ENCODE assay signal across 11 cellular contexts in the genomic region with DNA sequence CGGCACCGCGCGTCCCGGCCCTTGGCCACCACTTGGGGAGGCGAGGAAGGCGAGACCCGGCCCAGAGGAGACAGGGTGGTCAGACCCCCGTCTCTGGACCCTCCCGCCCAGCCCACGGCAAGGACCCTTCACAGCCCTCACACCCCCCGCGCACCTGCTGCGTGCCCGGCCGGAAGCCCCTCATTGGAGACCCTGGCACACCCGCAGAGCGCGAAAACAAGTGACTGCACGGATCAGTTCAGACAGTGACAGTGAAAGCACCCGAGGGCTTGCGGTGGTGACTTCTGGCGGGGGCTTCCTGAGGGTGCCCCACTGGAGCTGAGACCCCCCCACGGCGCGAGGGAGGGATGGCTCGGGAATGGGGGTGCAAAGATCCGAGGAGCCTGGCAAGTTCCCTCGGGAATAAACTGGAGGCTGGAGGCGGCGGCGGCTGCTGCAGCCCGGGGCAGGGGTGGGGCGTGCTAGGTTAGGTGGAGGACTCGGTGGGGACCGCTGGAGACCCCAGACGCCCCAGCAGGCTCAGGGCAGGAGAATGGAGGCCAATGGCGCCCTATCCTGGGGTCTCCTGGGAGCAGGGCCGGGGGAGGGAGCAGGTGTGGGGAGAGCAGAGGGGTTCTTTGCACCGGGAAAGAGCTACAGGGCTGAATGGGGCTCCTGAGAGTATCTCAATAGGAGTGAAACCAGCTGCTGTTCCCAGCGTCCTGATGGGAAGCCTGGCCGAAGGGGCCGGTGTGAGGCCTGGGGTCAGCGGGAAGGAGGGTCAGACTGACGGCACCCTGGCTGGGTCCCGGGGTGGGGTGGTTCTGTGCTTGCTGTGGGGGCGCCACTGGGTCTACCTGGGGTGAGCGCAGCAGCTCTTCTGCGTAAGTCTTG. TPM values are rescaled to one million over a fixed set of nuclear protein-coding genes. Genes with fewer than 3 reads are reported as not detected.
DNase-seq lines count a peak whose midpoint lies in the region; ATAC-seq and TF ChIP-seq lines count a peak whose summit lies in the region.
"Had no signal": no experiment of that assay in that cellular context is flagged by ENCODE, and none has a peak within 500 bp of the region (broad histone marks: within the 10 kb centered on the region; RNA-seq: fewer than 3 reads in every experiment).

No MANE protein-coding gene starts in this region.

- in situ Hi-C loops in Panc1 (cut with HindIII; ENCODE audit: low pct_unique_long_range_greater_than_20kb, low sequenced_read_pairs): no loop called here

- TF ChIP-seq CTCF in BJ (IDR thresholded peaks at IDR 0.05; ENCODE audit: insufficient read depth, low read depth, low read length) (no peak), Panc1 (IDR thresholded peaks at IDR 0.05) (no peak)

- no peaks in the 10 kb centered on the region for H3K36me3 ChIP-seq in BJ (ENCODE audit: control insufficient read depth, insufficient read depth, low read length)
- H3K36me3 ChIP-seq in Panc1 (ENCODE audit: control insufficient read depth, insufficient read depth, low read length): peaks cover 5% of the 10 kb centered on the region; the same call in 1 of the 2 replicates
- H3K36me3 ChIP-seq: right atrium auricular region, transverse colon had no signal

- no peaks in the 10 kb centered on the region for H3K9me3 ChIP-seq in Panc1 (ENCODE audit: control insufficient read depth, insufficient read depth, low read depth, low read length)
- H3K9me3 ChIP-seq in iPS-18c (ENCODE audit: control insufficient read depth, insufficient read depth, low read length): no peaks in the 10 kb centered on the region
- H3K9me3 ChIP-seq: right atrium auricular region, transverse colon had no signal

- BruUV-seq in Panc1 (replicated peaks; lab: Mats Ljungman, UMichigan): no TSS peak

- H3K4me3 ChIP-seq in BJ (ENCODE audit: low read depth, low read length) (peak overlapping the region; percentile 5; the same call in 1 of the 2 replicates), Panc1 (ENCODE audit: low read depth in 2 of 2, low read length in 2 of 2) (peak overlapping the region; percentile 33 to 56), iPS-18c (ENCODE audit: insufficient read depth, low read depth, low read length) (peak overlapping the region; percentile 50)
- H3K4me3 ChIP-seq: SK-N-MC, transverse colon had no signal

- DNase-seq in BJ (ENCODE audit: low read depth) (no peak), DMS53 treated with DMSO at 0.1 percent for 48 hours (lab: John Stamatoyannopoulos, UW; ENCODE audit: unreplicated experiment) (peak; percentile 18), Panc1 (ENCODE audit: low read depth, low spot score) (no peak), hepatic stellate cell (ENCODE audit: low spot score) (no peak), NCI-H524 treated with DMSO at 0.1 percent for 48 hours (lab: John Stamatoyannopoulos, UW) (no peak), HUDEP-2 (lab: John Stamatoyannopoulos, UW; ENCODE audit: unreplicated experiment in 76 of 76) (no peak)
- DNase-seq: activated naive CD4-positive, alpha-beta T cell treated with anti-CD3 and anti-CD28 coated beads, Interleukin-2, amount 50 U/mL, for 16 hours; transverse colon had no signal

- peak; percentile 32 for ATAC-seq in Panc1

- H3K27me3 ChIP-seq in BJ (ENCODE audit: control insufficient read depth, insufficient read depth, low read length) (peaks cover 37% of the 10 kb centered on the region), Panc1 (ENCODE audit: control insufficient read depth, insufficient read depth, low read length) (no peaks in the 10 kb centered on the region)

- CTCF ChIA-PET in BJ (lab: Yijun Ruan, JAX): interaction anchor here (0.8 to 5.2 kb wide), 3 partner anchors 9 to 349 kb away, joined by 4 to 47 read pairs (median 8); no protein-coding TSS in a partner anchor
- CTCF ChIA-PET in Panc1 (lab: Charles Lee): no interaction called here

- no peak overlapping the region for H3K27ac ChIP-seq in Panc1 (ENCODE audit: low read length)
- H3K27ac ChIP-seq: right atrium auricular region, SK-N-MC, transverse colon had no signal

- intact Hi-C loops in Panc1 (cut with micrococcal nuclease; ENCODE audit: unreplicated experiment): no loop called here

- POLR2A ChIA-PET in BJ (lab: Charles Lee): no interaction called here
- POLR2A ChIA-PET in Panc1 (lab: Charles Lee): no interaction called here

- peaks cover 23% of the 10 kb centered on the region for H3K4me1 ChIP-seq in Panc1 (ENCODE audit: control insufficient read depth, insufficient read depth, low read length)

RNA-seq across cellular contexts. Expression of a gene that starts 0.8 kb away (rescaled TPM):
- polyA plus RNA-seq in BJ (2011; rRNA removed): 0.32 and 0.67 TPM in 2 replicates
- 0.05 and 0.31 TPM in 2 replicates for polyA minus RNA-seq in BJ (2011; rRNA and poly(A)+ RNA removed)
- 28.0 TPM for total RNA-seq in Panc1 (2021; ENCODE audit: unreplicated experiment)
- polyA plus RNA-seq in Panc1 (2012; ENCODE audit: insufficient read length): 46.0 TPM

RNA-seq across cellular contexts. Expression of a gene that starts 8.5 kb away (rescaled TPM):
- polyA plus RNA-seq in BJ (2011; rRNA removed): 33.7 and 40.3 TPM in 2 replicates
- 11.3 and 16.7 TPM in 2 replicates for polyA minus RNA-seq in BJ (2011; rRNA and poly(A)+ RNA removed)
- total RNA-seq in Panc1 (2021; ENCODE audit: unreplicated experiment): 407 TPM
- polyA plus RNA-seq in Panc1 (2012; ENCODE audit: insufficient read length): 561 TPM

RNA-seq across cellular contexts. Expression of a gene that starts 14.5 kb away (rescaled TPM):
- polyA plus RNA-seq in BJ (2011; rRNA removed): 7.7 and 10.7 TPM in 2 replicates
- 1.1 and 1.9 TPM in 2 replicates for polyA minus RNA-seq in BJ (2011; rRNA and poly(A)+ RNA removed)
- 93.6 TPM for total RNA-seq in Panc1 (2021; ENCODE audit: unreplicated experiment)
- polyA plus RNA-seq in Panc1 (2012; ENCODE audit: insufficient read length): 75.7 TPM

RNA-seq across cellular contexts. Expression of a gene that starts 16.2 kb away (rescaled TPM):
- polyA plus RNA-seq in BJ (2011; rRNA removed): 2.2 and 3.7 TPM in 2 replicates
- 2.4 and 2.8 TPM in 2 replicates for polyA minus RNA-seq in BJ (2011; rRNA and poly(A)+ RNA removed)
- total RNA-seq in Panc1 (2021; ENCODE audit: unreplicated experiment): 17.9 TPM
- polyA plus RNA-seq in Panc1 (2012; ENCODE audit: insufficient read length): 23.4 TPM

RNA-seq across cellular contexts. Expression of a gene that starts 19.8 kb away (rescaled TPM):
- 0.77 and 2.4 TPM in 2 replicates for polyA plus RNA-seq in BJ (2011; rRNA removed)
- 0.21 and 0.57 TPM in 2 replicates for polyA minus RNA-seq in BJ (2011; rRNA and poly(A)+ RNA removed)
- total RNA-seq in Panc1 (2021; ENCODE audit: unreplicated experiment): 18.2 TPM
- polyA plus RNA-seq in Panc1 (2012; ENCODE audit: insufficient read length): 23.6 TPM
